16 cellular contexts compared by ENCODE assay signal in genomic region chr6:39312912-39313525, GRCh38. TPM values are rescaled to one million over a fixed set of nuclear protein-coding genes. Genes with fewer than 3 reads are reported as not detected.
DNase-seq lines count a peak whose midpoint lies in the region; ATAC-seq, FAIRE-seq and TF ChIP-seq lines count a peak whose summit lies in the region.
"Had no signal": no experiment of that assay in that cellular context is flagged by ENCODE, and none has a peak within 500 bp of the region (broad histone marks: within the 10 kb centered on the region; RNA-seq: fewer than 3 reads in every experiment).

No MANE protein-coding gene starts in this region.

- peak overlapping the region; percentile 98 for H3K4me2 ChIP-seq in BLaER1

- H3K27ac ChIP-seq in BLaER1 = no peak overlapping the region
- no peak overlapping the region for H3K27ac ChIP-seq in left ventricle myocardium inferior (replicated peaks)
- no peak overlapping the region for H3K27ac ChIP-seq in pancreas
- no peak overlapping the region for H3K27ac ChIP-seq in small intestine (ENCODE audit: low read depth in 1 of 2, low read length in 1 of 2)

- H3K9ac ChIP-seq in BLaER1 = no peak overlapping the region

- H3K4me3 ChIP-seq in BLaER1 = peak overlapping the region; percentile 65
- peak overlapping the region; percentile 54 for H3K4me3 ChIP-seq in left ventricle myocardium inferior
- H3K4me3 ChIP-seq in pancreas = peak overlapping the region in 3 of 4 donors; percentile 1 to 41 (median 8)
- peak overlapping the region in 1 of 2 donors; percentile 14 for H3K4me3 ChIP-seq in small intestine (ENCODE audit: low read depth in 1 of 2, low read length in 2 of 2)

- peaks cover 62% of the 10 kb centered on the region for H3K4me1 ChIP-seq in BLaER1
- H3K4me1 ChIP-seq in left ventricle myocardium inferior = peaks cover 16% of the 10 kb centered on the region
- peaks cover 0 to 3% (median 0%) of the 10 kb centered on the region in 3 donors for H3K4me1 ChIP-seq in pancreas
- no peaks in the 10 kb centered on the region for H3K4me1 ChIP-seq in small intestine (ENCODE audit: control insufficient read depth in 2 of 2, insufficient read depth in 1 of 2, low read depth in 1 of 2, low read length in 1 of 2)

- intact Hi-C loops in left ventricle myocardium inferior (cut with micrococcal nuclease) = no loop called here
- intact Hi-C loops in pancreas (cut with DNase I) = loop anchor here in 2 of 3 donors (5.0 to 10.0 kb wide), 3 partner anchors 338 to 441 kb away; no protein-coding TSS in a partner anchor

- ATAC-seq in pancreas = peak in 3 of 4 donors; percentile 2 to 17 (median 8)
- no peak for ATAC-seq in GM21447 (IDR thresholded peaks at IDR 0.05; ENCODE audit: unreplicated experiment)
- ATAC-seq in GM19463 (IDR thresholded peaks at IDR 0.05; ENCODE audit: unreplicated experiment) = no peak
- ATAC-seq: stimulated activated effector memory CD8-positive, alpha-beta T cell treated with anti-CD3 and anti-CD28 coated beads, Interleukin-12 subunit alpha, Interleukin-12 subunit beta, amount 100 ng/mL, for 72 hours had no signal

- DNase-seq in NCI-H446 treated with DMSO at 0.1 percent for 48 hours (lab: John Stamatoyannopoulos, UW) (peak; percentile 81), left ventricle myocardium inferior (peak; percentile 22), pancreas (peak in 4 of 6 donors; percentile 28 to 69 (median 44)), small intestine (no peak)
- no peak for DNase-seq in stimulated activated CD4-positive, alpha-beta T cell treated with anti-CD3 and anti-CD28 coated beads, Interleukin-4, amount 100 ng/mL, for 4 hours
- DNase-seq: activated CD4-positive, alpha-beta T cell treated with anti-CD3 and anti-CD28 coated beads for 1 hour; HCEC 1CT; NCI-H510A had no signal

- peaks cover 31% of the 10 kb centered on the region; the same call in 1 of the 2 replicates for H4K20me1 ChIP-seq in BLaER1

- no peak for FAIRE-seq in pancreas (lab: Jason Lieb, UNC)
- FAIRE-seq in small intestine (lab: Jason Lieb, UNC) = no peak
- FAIRE-seq: colon had no signal

- H3K36me3 ChIP-seq in BLaER1 (no peaks in the 10 kb centered on the region), left ventricle myocardium inferior (no peaks in the 10 kb centered on the region), pancreas (no peaks in the 10 kb centered on the region), small intestine (ENCODE audit: control insufficient read depth in 2 of 2, insufficient read depth in 2 of 2, low read length in 2 of 2) (no peaks in the 10 kb centered on the region)

- H3K9me3 ChIP-seq in BLaER1 (no peaks in the 10 kb centered on the region; the same call in 1 of the 2 replicates), left ventricle myocardium inferior (replicated peaks) (no peaks in the 10 kb centered on the region), pancreas (no peaks in the 10 kb centered on the region), small intestine (ENCODE audit: control insufficient read depth, low read depth) (no peaks in the 10 kb centered on the region)

- 24 to 25% methylated on average over 45 of the region's 45 CpGs for WGBS in pancreas, 2 donors
- WGBS in small intestine, 3 donors = 5 to 12% (median 12%) methylated on average over 38 to 45 of the region's 45 CpGs

- TF ChIP-seq CTCF in left ventricle myocardium inferior (IDR thresholded peaks at IDR 0.05; ENCODE audit: borderline replicate concordance) (no peak), pancreas (IDR thresholded peaks at IDR 0.05) (no peak)

- H3K27me3 ChIP-seq in BLaER1 (peaks cover 41% of the 10 kb centered on the region), left ventricle myocardium inferior (ENCODE audit: low read depth) (peaks cover 90% of the 10 kb centered on the region), pancreas (no peaks in the 10 kb centered on the region), small intestine (ENCODE audit: control insufficient read depth in 2 of 2, insufficient read depth in 2 of 2, low read length in 2 of 2) (peaks cover 4 to 8% of the 10 kb centered on the region in 2 donors)

RNA-seq across cellular contexts. Expression of gene KCNK17, which starts 1.2 kb away (rescaled TPM):
- 0.52 TPM for total RNA-seq in left ventricle myocardium inferior
- 1 to 10 TPM in 4 of 6 donors, under 1 TPM in 2; 0.84 to 2.6 (median 1.0) TPM for total RNA-seq in pancreas
- 10 to 100 TPM in 1 of 2 donors, 1 to 10 TPM in 1; 3.7 to 44.0 TPM for polyA plus RNA-seq in pancreas
- polyA plus RNA-seq in small intestine = 1 to 10 TPM in 1 of 3 donors, under 1 TPM in 1, not detected in 1; 0.45 to 1.4 TPM
- total RNA-seq: SK-MEL-5 had no signal
- polyA plus RNA-seq: BJ had no signal

RNA-seq across cellular contexts. Expression of gene KCNK16, which starts 9.5 kb away (rescaled TPM):
- not detected for total RNA-seq in left ventricle myocardium inferior
- total RNA-seq in pancreas = 10 to 100 TPM in 1 of 6 donors, 1 to 10 TPM in 5; 1.7 to 12.7 (median 4.3) TPM
- polyA plus RNA-seq in pancreas = 100 to 1,000 TPM in 1 of 2 donors, 10 to 100 TPM in 1; 18.7 to 121 TPM
- polyA plus RNA-seq in small intestine = under 1 TPM in 1 of 3 donors, not detected in 2; 0.34 TPM
- total RNA-seq: mucosa of gallbladder, SK-MEL-5 had no signal
- polyA plus RNA-seq: BJ had no signal

Comparison
In these comparisons a context has a peak if more than half of its experiments do, and no peak if none do; other contexts are left out.
1. DNase-seq: peak in NCI-H446 treated with DMSO at 0.1 percent for 48 hours (single experiment), left ventricle myocardium inferior (single experiment) and pancreas (4 of 6); none in stimulated activated CD4-positive, alpha-beta T cell treated with anti-CD3 and anti-CD28 coated beads, Interleukin-4, amount 100 ng/mL, for 4 hours (0 of 2) and small intestine (single experiment).
2. ATAC-seq: peak in pancreas (3 of 4); none in GM21447 (single experiment) and GM19463 (single experiment).